In the genomic region with DNA sequence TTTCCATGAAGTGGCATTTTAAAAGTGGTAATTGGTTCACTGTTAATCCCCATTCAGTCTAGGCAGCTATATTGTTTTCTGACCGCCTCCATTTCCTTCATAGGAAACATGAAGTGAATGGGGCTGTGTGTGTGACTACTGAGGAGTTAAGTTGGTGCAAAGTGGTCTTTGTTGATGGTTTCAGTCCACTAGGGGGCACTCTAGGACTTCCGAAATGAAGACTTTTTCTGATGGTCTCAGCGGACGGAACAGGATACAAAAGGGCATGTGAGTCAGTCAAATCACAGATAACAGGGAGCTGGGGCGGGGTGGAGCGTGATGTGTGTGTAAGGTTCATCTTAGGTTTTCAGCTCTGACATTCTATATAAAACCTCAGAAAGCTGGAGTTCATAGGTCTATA, we compare ENCODE assay signal across 9 cellular contexts.
DNase-seq lines count a peak whose midpoint lies in the region; ATAC-seq and TF ChIP-seq lines count a peak whose summit lies in the region.
"Had no signal": no experiment of that assay in that cellular context is flagged by ENCODE, and none has a peak within 500 bp of the region (broad histone marks: within the 10 kb centered on the region; RNA-seq: fewer than 3 reads in every experiment).

No MANE protein-coding gene starts in this region.

- DNase-seq in NCI-H1436 (lab: John Stamatoyannopoulos, UW) (peak; percentile 15), NCI-H1436 treated with DMSO at 0.1 percent for 48 hours (lab: John Stamatoyannopoulos, UW) (no peak), SJCRH30 (peak; percentile 69 to 80), heart left ventricle (peak in 3 of 5 donors; percentile 26 to 32 (median 31)), retinal pigment epithelial cell (ENCODE audit: low read depth) (peak; percentile 6)
- DNase-seq in activated effector memory CD4-positive, alpha-beta T cell treated with Interleukin-2 at 50 U/mL for 16 hours: peak; percentile 55

- no peaks in the 10 kb centered on the region for H3K36me3 ChIP-seq in SJCRH30
- H3K36me3 ChIP-seq in heart left ventricle: no peaks in the 10 kb centered on the region
- H3K36me3 ChIP-seq: BLaER1 had no signal

- no peak for TF ChIP-seq EP300 in Ishikawa (IDR thresholded peaks at IDR 0.05; ENCODE audit: borderline replicate concordance)

- ATAC-seq in heart left ventricle: peak in 2 of 4 donors; percentile 61 to 72
- ATAC-seq in GM21717 (IDR thresholded peaks at IDR 0.05; ENCODE audit: unreplicated experiment): no peak

- H3K4me3 ChIP-seq in SJCRH30: no peak overlapping the region
- no peak overlapping the region for H3K4me3 ChIP-seq in heart left ventricle
- H3K4me3 ChIP-seq in retinal pigment epithelial cell (ENCODE audit: low read length): no peak overlapping the region
- H3K4me3 ChIP-seq: BLaER1 had no signal

- TF ChIP-seq CTCF in heart left ventricle (IDR thresholded peaks at IDR 0.05) (peak; percentile 19 to 54 (median 43)), retinal pigment epithelial cell (conservative IDR thresholded peaks at IDR 0.05; ENCODE audit: low read depth, low read length) (peak; percentile 69)

- H3K27me3 ChIP-seq in SJCRH30 (0 out of 2 replicates have a peak, but pooled peaks cover under 1% of the 10 kb centered on the region), heart left ventricle (peaks cover 0 to 20% (median 0%) of the 10 kb centered on the region in 9 donors)
- H3K27me3 ChIP-seq: BLaER1 had no signal

- intact Hi-C loops in heart left ventricle (cut with DNase I): no loop called here

- no peaks in the 10 kb centered on the region for H3K4me1 ChIP-seq in SJCRH30
- peaks cover 0 to 8% (median 0%) of the 10 kb centered on the region in 12 donors for H3K4me1 ChIP-seq in heart left ventricle

- H3K27ac ChIP-seq in SJCRH30: no peak overlapping the region
- H3K27ac ChIP-seq in heart left ventricle: no peak overlapping the region
- H3K27ac ChIP-seq: BLaER1 had no signal

- peak; percentile 24; the same call in 1 of the 2 replicates for TF ChIP-seq RAD21 in Ishikawa (IDR thresholded peaks at IDR 0.05; ENCODE audit: low read depth)

- TF ChIP-seq POLR2A in heart left ventricle (IDR thresholded peaks at IDR 0.05): no peak

- no peaks in the 10 kb centered on the region for H3K9me3 ChIP-seq in SJCRH30 (replicated peaks)
- H3K9me3 ChIP-seq in heart left ventricle: no peaks in the 10 kb centered on the region
- H3K9me3 ChIP-seq: BLaER1 had no signal

- whole genome bisulfite sequencing in heart left ventricle, 4 donors: 4 to 8% (median 4%) methylated on average over 6 of the region's 6 CpGs

TF ChIP-seq in Ishikawa, 13 proteins besides CTCF, POLR2A, EP300 and RAD21:
- no peak for TF ChIP-seq CEBPB (IDR thresholded peaks at IDR 0.05)
- TF ChIP-seq NFIC (IDR thresholded peaks at IDR 0.05): no peak
- TF ChIP-seq CREB1 (IDR thresholded peaks at IDR 0.05; ENCODE audit: low read depth): no peak
- TF ChIP-seq, protein P1, sequence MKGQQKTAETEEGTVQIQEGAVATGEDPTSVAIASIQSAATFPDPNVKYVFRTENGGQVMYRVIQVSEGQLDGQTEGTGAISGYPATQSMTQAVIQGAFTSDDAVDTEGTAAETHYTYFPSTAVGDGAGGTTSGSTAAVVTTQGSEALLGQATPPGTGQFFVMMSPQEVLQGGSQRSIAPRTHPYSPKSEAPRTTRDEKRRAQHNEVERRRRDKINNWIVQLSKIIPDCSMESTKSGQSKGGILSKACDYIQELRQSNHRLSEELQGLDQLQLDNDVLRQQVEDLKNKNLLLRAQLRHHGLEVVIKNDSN (IDR thresholded peaks at IDR 0.05): no peak
- no peak for TF ChIP-seq TEAD4 (IDR thresholded peaks at IDR 0.05)
- no peak for TF ChIP-seq TCF12 (IDR thresholded peaks at IDR 0.05; ENCODE audit: low read depth)
- TF ChIP-seq EGR1 (IDR thresholded peaks at IDR 0.05): no peak
- TF ChIP-seq TAF1 (IDR thresholded peaks at IDR 0.05; ENCODE audit: low read depth): no peak
- TF ChIP-seq, protein P2, sequence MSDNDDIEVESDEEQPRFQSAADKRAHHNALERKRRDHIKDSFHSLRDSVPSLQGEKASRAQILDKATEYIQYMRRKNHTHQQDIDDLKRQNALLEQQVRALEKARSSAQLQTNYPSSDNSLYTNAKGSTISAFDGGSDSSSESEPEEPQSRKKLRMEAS (IDR thresholded peaks at IDR 0.05): no peak
- TF ChIP-seq, protein P3, sequence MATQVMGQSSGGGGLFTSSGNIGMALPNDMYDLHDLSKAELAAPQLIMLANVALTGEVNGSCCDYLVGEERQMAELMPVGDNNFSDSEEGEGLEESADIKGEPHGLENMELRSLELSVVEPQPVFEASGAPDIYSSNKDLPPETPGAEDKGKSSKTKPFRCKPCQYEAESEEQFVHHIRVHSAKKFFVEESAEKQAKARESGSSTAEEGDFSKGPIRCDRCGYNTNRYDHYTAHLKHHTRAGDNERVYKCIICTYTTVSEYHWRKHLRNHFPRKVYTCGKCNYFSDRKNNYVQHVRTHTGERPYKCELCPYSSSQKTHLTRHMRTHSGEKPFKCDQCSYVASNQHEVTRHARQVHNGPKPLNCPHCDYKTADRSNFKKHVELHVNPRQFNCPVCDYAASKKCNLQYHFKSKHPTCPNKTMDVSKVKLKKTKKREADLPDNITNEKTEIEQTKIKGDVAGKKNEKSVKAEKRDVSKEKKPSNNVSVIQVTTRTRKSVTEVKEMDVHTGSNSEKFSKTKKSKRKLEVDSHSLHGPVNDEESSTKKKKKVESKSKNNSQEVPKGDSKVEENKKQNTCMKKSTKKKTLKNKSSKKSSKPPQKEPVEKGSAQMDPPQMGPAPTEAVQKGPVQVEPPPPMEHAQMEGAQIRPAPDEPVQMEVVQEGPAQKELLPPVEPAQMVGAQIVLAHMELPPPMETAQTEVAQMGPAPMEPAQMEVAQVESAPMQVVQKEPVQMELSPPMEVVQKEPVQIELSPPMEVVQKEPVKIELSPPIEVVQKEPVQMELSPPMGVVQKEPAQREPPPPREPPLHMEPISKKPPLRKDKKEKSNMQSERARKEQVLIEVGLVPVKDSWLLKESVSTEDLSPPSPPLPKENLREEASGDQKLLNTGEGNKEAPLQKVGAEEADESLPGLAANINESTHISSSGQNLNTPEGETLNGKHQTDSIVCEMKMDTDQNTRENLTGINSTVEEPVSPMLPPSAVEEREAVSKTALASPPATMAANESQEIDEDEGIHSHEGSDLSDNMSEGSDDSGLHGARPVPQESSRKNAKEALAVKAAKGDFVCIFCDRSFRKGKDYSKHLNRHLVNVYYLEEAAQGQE (IDR thresholded peaks at IDR 0.05; ENCODE audit: low read depth): no peak
- no peak for TF ChIP-seq FOXM1 (IDR thresholded peaks at IDR 0.05; ENCODE audit: borderline replicate concordance, low read depth)
- TF ChIP-seq ZBTB7A (IDR thresholded peaks at IDR 0.05; ENCODE audit: low read depth): no peak
- no peak for TF ChIP-seq YY1 (IDR thresholded peaks at IDR 0.05; ENCODE audit: low read depth)
